Comparison of ENCODE assay signal across 8 cellular contexts in genomic region chr2:85769236-85769986, GRCh38. TPM values are rescaled to one million over a fixed set of nuclear protein-coding genes. Genes with fewer than 3 reads are reported as not detected.
A peak's percentile ranks its signal among the peaks of the same experiment; 100 is the strongest.
DNase-seq lines count a peak whose midpoint lies in the region; ATAC-seq and TF ChIP-seq lines count a peak whose summit lies in the region.
"Had no signal": no experiment of that assay in that cellular context is flagged by ENCODE, and none has a peak within 500 bp of the region (broad histone marks: within the 10 kb centered on the region; RNA-seq: fewer than 3 reads in every experiment).

No MANE protein-coding gene starts in this region.

- CTCF ChIA-PET in activated naive CD4-positive, alpha-beta T cell treated with anti-CD3 and anti-CD28 coated beads, Interleukin-2, amount 10 ng/mL, durations not matched to agents 7 days and 5 days (lab: Charles Lee) = interaction anchor here (1.3 to 1.6 kb wide), 2 partner anchors 9 to 14 kb away, joined by 3 to 6 read pairs; no protein-coding TSS in a partner anchor

- H3K4me3 ChIP-seq in MG63 = no peak overlapping the region
- H3K4me3 ChIP-seq in adipocyte (ENCODE audit: low read length) = peak overlapping the region; percentile 5

- no peaks in the 10 kb centered on the region for H3K27me3 ChIP-seq in MG63
- no peaks in the 10 kb centered on the region for H3K27me3 ChIP-seq in adipocyte (replicated peaks; ENCODE audit: control insufficient read depth, insufficient read depth, low read length)

- intact Hi-C loops in posterior cingulate gyrus (cut with DNase I) = no loop called here

- H3K27me3 Mint-ChIP-seq in progenitor cell of endocrine pancreas = peaks cover 14% of the 10 kb centered on the region
- H3K27me3 Mint-ChIP-seq in activated naive CD4-positive, alpha-beta T cell treated with anti-CD3 and anti-CD28 coated beads, Interleukin-2, amount 10 ng/mL, durations not matched to agents 7 days and 5 days = peaks cover 97% of the 10 kb centered on the region

- ATAC-seq in HG02642 (IDR thresholded peaks at IDR 0.05; ENCODE audit: poor library complexity, unreplicated experiment) = no peak

- TF ChIP-seq CTCF in progenitor cell of endocrine pancreas (IDR thresholded peaks at IDR 0.05; ENCODE audit: unreplicated experiment) = peak; percentile 58

- no peak overlapping the region for H3K4me3 Mint-ChIP-seq in progenitor cell of endocrine pancreas (ENCODE audit: low read depth)
- no peak overlapping the region for H3K4me3 Mint-ChIP-seq in activated naive CD4-positive, alpha-beta T cell treated with anti-CD3 and anti-CD28 coated beads, Interleukin-2, amount 10 ng/mL, durations not matched to agents 7 days and 5 days

- peaks cover 20% of the 10 kb centered on the region for H3K4me1 Mint-ChIP-seq in progenitor cell of endocrine pancreas (ENCODE audit: low read depth)
- no peaks in the 10 kb centered on the region for H3K4me1 Mint-ChIP-seq in activated naive CD4-positive, alpha-beta T cell treated with anti-CD3 and anti-CD28 coated beads, Interleukin-2, amount 10 ng/mL, durations not matched to agents 7 days and 5 days

- H3K27ac Mint-ChIP-seq in progenitor cell of endocrine pancreas = no peak overlapping the region
- no peak overlapping the region for H3K27ac Mint-ChIP-seq in activated naive CD4-positive, alpha-beta T cell treated with anti-CD3 and anti-CD28 coated beads, Interleukin-2, amount 10 ng/mL, durations not matched to agents 7 days and 5 days

- peak; percentile 60 for DNase-seq in ELR (ENCODE audit: low read depth)
- peak; percentile 42 for DNase-seq in MG63
- DNase-seq in adipocyte (ENCODE audit: low read depth) = no peak
- no peak for DNase-seq in progenitor cell of endocrine pancreas (ENCODE audit: low spot score, unreplicated experiment)
- no peak for DNase-seq in posterior cingulate gyrus
- no peak for DNase-seq in activated naive CD4-positive, alpha-beta T cell treated with anti-CD3 and anti-CD28 coated beads, Interleukin-2, amount 10 ng/mL, durations not matched to agents 7 days and 5 days

- no peaks in the 10 kb centered on the region for H3K9me3 ChIP-seq in MG63
- H3K9me3 ChIP-seq in adipocyte (ENCODE audit: control insufficient read depth, low read length) = no peaks in the 10 kb centered on the region

- no peaks in the 10 kb centered on the region for H3K36me3 Mint-ChIP-seq in progenitor cell of endocrine pancreas (ENCODE audit: insufficient read depth)
- H3K36me3 Mint-ChIP-seq in activated naive CD4-positive, alpha-beta T cell treated with anti-CD3 and anti-CD28 coated beads, Interleukin-2, amount 10 ng/mL, durations not matched to agents 7 days and 5 days = no peaks in the 10 kb centered on the region

- H3K9me3 Mint-ChIP-seq in progenitor cell of endocrine pancreas (ENCODE audit: low read depth) = no peaks in the 10 kb centered on the region
- no peaks in the 10 kb centered on the region for H3K9me3 Mint-ChIP-seq in activated naive CD4-positive, alpha-beta T cell treated with anti-CD3 and anti-CD28 coated beads, Interleukin-2, amount 10 ng/mL, durations not matched to agents 7 days and 5 days

- peaks cover 64% of the 10 kb centered on the region for H3K4me1 ChIP-seq in adipocyte (ENCODE audit: control insufficient read depth, insufficient read depth, low read length)

- peak overlapping the region; percentile 73 for H3K9ac ChIP-seq in adipocyte (ENCODE audit: low read length)
- H3K9ac ChIP-seq: parathyroid adenoma had no signal

- H3K36me3 ChIP-seq in MG63 (peaks cover 79% of the 10 kb centered on the region), adipocyte (ENCODE audit: control insufficient read depth, insufficient read depth, low read length, severe bottlenecking) (peaks cover 58% of the 10 kb centered on the region)

RNA-seq across cellular contexts. Expression of gene ATOH8, which starts 15.6 kb away (rescaled TPM):
- 43.5 and 59.1 TPM in 2 replicates for total RNA-seq in MG63 (2014; rRNA removed; shearing (Covaris generic); ENCODE audit: low replicate concordance)
- 1.3 and 1.7 TPM in 2 replicates for total RNA-seq in progenitor cell of endocrine pancreas

Comparison
In these comparisons a context has a peak if more than half of its experiments do, and no peak if none do; other contexts are left out.
1. DNase-seq: peak in ELR (single experiment) and MG63 (single experiment); none in adipocyte (single experiment), progenitor cell of endocrine pancreas (single experiment), posterior cingulate gyrus (0 of 10) and activated naive CD4-positive, alpha-beta T cell treated with anti-CD3 and anti-CD28 coated beads, Interleukin-2, amount 10 ng/mL, durations not matched to agents 7 days and 5 days (single experiment).
2. RNA of gene ATOH8, which starts 15.6 kb away (total RNA-seq): 43.5 to 59.1 TPM in MG63; 1.3 to 1.7 TPM in progenitor cell of endocrine pancreas; every median in the first group is over 10 times any median in the second.